Comparison of ENCODE assay signal across 1 cellular context in genomic region chr5:30405821-30406220, GRCh38.
TF ChIP-seq lines count a peak whose summit lies in the region.

No MANE protein-coding gene starts in this region.

TF ChIP-seq in IMR-90, 13 proteins besides CTCF, POLR2A, EP300 and RAD21:
- TF ChIP-seq NFE2L2 (IDR thresholded peaks at IDR 0.05; ENCODE audit: low read depth, low read length) (no peak), RCOR1 (IDR thresholded peaks at IDR 0.05; ENCODE audit: insufficient replicate concordance, low read length) (no peak), CHD1 (IDR thresholded peaks at IDR 0.05; ENCODE audit: low read depth, low read length) (no peak), MXI1 (IDR thresholded peaks at IDR 0.05; ENCODE audit: borderline replicate concordance, low read depth, low read length) (no peak), RFX5 (IDR thresholded peaks at IDR 0.05; ENCODE audit: low read depth, low read length) (no peak), SMC3 (IDR thresholded peaks at IDR 0.05; ENCODE audit: low read depth, low read length) (no peak), MAZ (IDR thresholded peaks at IDR 0.05; ENCODE audit: borderline replicate concordance, low read depth, low read length) (no peak), USF2 (IDR thresholded peaks at IDR 0.05; ENCODE audit: low read depth, low read length) (no peak), ELK1 (IDR thresholded peaks at IDR 0.05; ENCODE audit: borderline replicate concordance, low read depth, low read length) (no peak), MAFK (IDR thresholded peaks at IDR 0.05; ENCODE audit: low read depth, low read length) (no peak), FOS (IDR thresholded peaks at IDR 0.05; ENCODE audit: low read depth, low read length) (no peak), CEBPB (IDR thresholded peaks at IDR 0.05; ENCODE audit: low read depth, low read length) (no peak)
